In the genomic region with DNA sequence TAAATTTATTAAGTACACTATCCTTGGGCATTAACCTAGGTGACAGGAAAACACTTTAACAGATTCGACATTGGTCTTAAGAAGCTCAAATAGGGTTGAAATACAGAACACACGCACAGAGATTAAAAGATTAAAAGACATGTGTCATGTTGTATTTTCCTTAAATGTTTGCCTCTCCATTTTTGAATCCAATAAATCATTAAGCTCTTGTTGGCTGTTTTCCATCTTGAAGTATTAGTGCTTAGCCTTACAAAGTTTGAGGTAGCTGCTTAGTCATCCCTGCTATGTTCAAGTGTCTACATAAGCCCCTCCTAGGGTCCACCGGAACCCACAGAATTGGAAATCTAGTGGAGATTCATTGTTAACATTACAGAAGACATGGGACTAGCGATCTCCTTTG, we compare ENCODE assay signal across 14 cellular contexts. TPM values are rescaled to one million over a fixed set of nuclear protein-coding genes. Genes with fewer than 3 reads are reported as not detected.
DNase-seq lines count a peak whose midpoint lies in the region.
"Had no signal": no experiment of that assay in that cellular context is flagged by ENCODE, and none has a peak within 500 bp of the region (broad histone marks: within the 10 kb centered on the region; RNA-seq: fewer than 3 reads in every experiment).

No MANE protein-coding gene starts in this region.

- peak; percentile 26 to 71 for DNase-seq in NCI-H524 (lab: John Stamatoyannopoulos, UW)
- DNase-seq in NCI-H82 treated with DMSO at 0.1 percent for 48 hours (lab: John Stamatoyannopoulos, UW; ENCODE audit: unreplicated experiment), result peak; percentile 40
- DNase-seq in renal cortical epithelial cell (ENCODE audit: low read depth), result peak; percentile 39
- no peak for DNase-seq in HuH-7.5 (ENCODE audit: low spot score)
- DNase-seq in foreskin melanocyte, result no peak
- no peak for DNase-seq in medulla oblongata (ENCODE audit: extremely low spot score)
- DNase-seq: CD4-positive, CD25-positive, alpha-beta regulatory T cell; CD8-positive, alpha-beta T cell; DND-41; H9 had no signal

RNA-seq across cellular contexts. Expression of a gene that starts 12.7 kb away (rescaled TPM):
- total RNA-seq in renal cortical epithelial cell, result not detected in 2 replicates
- total RNA-seq: A172; B cell; CD4-positive, CD25-positive, alpha-beta regulatory T cell; CD8-positive, alpha-beta T cell; GM23338; H4; H9 had no signal

RNA-seq across cellular contexts. Expression of a gene that starts 49.7 kb away (rescaled TPM):
- total RNA-seq in renal cortical epithelial cell, result 8.9 and 15.8 TPM in 2 replicates

Comparison
In these comparisons a context has a peak if more than half of its experiments do, and no peak if none do; other contexts are left out.
1. DNase-seq: peak in NCI-H524 (2 of 2), NCI-H82 treated with DMSO at 0.1 percent for 48 hours (single experiment) and renal cortical epithelial cell (single experiment); none in HuH-7.5 (single experiment), foreskin melanocyte (single experiment) and medulla oblongata (single experiment).